2 cellular contexts compared by ENCODE assay signal in the genomic region with DNA sequence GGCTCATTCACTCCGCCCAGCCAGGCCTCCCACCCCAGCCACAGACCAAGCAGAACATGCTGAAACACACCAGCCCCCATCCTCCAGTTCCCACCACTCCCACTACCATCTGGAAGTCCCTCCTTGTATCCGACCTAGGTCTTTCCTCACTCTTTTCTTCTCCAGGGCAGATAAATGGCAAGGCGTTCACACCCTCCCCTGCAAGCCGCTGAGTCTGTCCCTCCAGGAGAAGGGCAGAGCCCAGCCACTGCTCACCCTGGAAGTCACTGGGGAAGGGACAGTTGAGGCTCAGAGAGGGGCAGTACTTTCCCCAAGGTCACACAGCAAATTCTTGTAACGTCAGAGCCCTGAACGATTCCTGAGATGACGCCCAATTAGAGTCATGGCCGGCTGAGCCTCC.
TF ChIP-seq lines count a peak whose summit lies in the region.

No MANE protein-coding gene starts in this region.

TF ChIP-seq in HepG2, 621 proteins besides CTCF, POLR2A, EP300 and RAD21:
- no peak for TF ChIP-seq NFKB2 (CRISPR knock-in tag; IDR thresholded peaks at IDR 0.05; ENCODE audit: borderline replicate concordance)
- TF ChIP-seq ZMYM3 (CRISPR knock-in tag; IDR thresholded peaks at IDR 0.05): peak; percentile 85
- TF ChIP-seq KAT8 (CRISPR knock-in tag; IDR thresholded peaks at IDR 0.05): no peak
- no peak for TF ChIP-seq HNRNPK (IDR thresholded peaks at IDR 0.05; ENCODE audit: low read depth, low read length, poor library complexity, severe bottlenecking)
- TF ChIP-seq ZNF768 (CRISPR knock-in tag; IDR thresholded peaks at IDR 0.05): peak; percentile 98
- TF ChIP-seq ZNF24 (IDR thresholded peaks at IDR 0.05): peak; percentile 26; the same call in 1 of the 2 replicates

TF ChIP-seq in K562, 482 proteins besides CTCF, POLR2A, EP300 and RAD21:
- TF ChIP-seq NUFIP1 (IDR thresholded peaks at IDR 0.05; ENCODE audit: partially characterized antibody) (no peak), ZFP36 (IDR thresholded peaks at IDR 0.05; ENCODE audit: low read depth, low read length, partially characterized antibody) (peak; percentile 85), PTBP1 (IDR thresholded peaks at IDR 0.05; ENCODE audit: low read depth, low read length) (peak; percentile 94), BCOR (IDR thresholded peaks at IDR 0.05) (peak; percentile 99), BRD9 (IDR thresholded peaks at IDR 0.05; ENCODE audit: low read depth, partially characterized antibody) (peak; percentile 64), HDAC1 (IDR thresholded peaks at IDR 0.05) (peak in 1 of 2 experiments; percentile 31; a peak in 1 of 4 replicates), POLR3G (IDR thresholded peaks at IDR 0.05; ENCODE audit: extremely low read depth, insufficient read length, insufficient replicate concordance) (no peak), HDGF (IDR thresholded peaks at IDR 0.05) (peak; percentile 67; the same call in 1 of the 2 replicates), CBX1 (IDR thresholded peaks at IDR 0.05; ENCODE audit: low read depth) (peak; percentile 79), ADNP (tag; IDR thresholded peaks at IDR 0.05) (peak; percentile 79; the same call in 1 of the 2 replicates), KDM1A (IDR thresholded peaks at IDR 0.05) (peak; percentile 90 to 91), HDAC2 (IDR thresholded peaks at IDR 0.05) (peak; percentile 80), CHD4 (IDR thresholded peaks at IDR 0.05; ENCODE audit: insufficient read depth, insufficient replicate concordance, low read depth, low read length, poor library complexity, severe bottlenecking) (peak; percentile 70), PHF20 (IDR thresholded peaks at IDR 0.05; ENCODE audit: partially characterized antibody) (no peak), RFX1 (IDR thresholded peaks at IDR 0.05) (no peak), RBM25 (IDR thresholded peaks at IDR 0.05; ENCODE audit: low read depth, low read length, severe bottlenecking) (peak; percentile 93), ZNF24 (IDR thresholded peaks at IDR 0.05) (peak; percentile 90), RAD51 (IDR thresholded peaks at IDR 0.05; ENCODE audit: borderline replicate concordance, low read depth) (no peak), SMARCA5 (IDR thresholded peaks at IDR 0.05) (peak; percentile 98)
- TF ChIP-seq, protein P1, sequence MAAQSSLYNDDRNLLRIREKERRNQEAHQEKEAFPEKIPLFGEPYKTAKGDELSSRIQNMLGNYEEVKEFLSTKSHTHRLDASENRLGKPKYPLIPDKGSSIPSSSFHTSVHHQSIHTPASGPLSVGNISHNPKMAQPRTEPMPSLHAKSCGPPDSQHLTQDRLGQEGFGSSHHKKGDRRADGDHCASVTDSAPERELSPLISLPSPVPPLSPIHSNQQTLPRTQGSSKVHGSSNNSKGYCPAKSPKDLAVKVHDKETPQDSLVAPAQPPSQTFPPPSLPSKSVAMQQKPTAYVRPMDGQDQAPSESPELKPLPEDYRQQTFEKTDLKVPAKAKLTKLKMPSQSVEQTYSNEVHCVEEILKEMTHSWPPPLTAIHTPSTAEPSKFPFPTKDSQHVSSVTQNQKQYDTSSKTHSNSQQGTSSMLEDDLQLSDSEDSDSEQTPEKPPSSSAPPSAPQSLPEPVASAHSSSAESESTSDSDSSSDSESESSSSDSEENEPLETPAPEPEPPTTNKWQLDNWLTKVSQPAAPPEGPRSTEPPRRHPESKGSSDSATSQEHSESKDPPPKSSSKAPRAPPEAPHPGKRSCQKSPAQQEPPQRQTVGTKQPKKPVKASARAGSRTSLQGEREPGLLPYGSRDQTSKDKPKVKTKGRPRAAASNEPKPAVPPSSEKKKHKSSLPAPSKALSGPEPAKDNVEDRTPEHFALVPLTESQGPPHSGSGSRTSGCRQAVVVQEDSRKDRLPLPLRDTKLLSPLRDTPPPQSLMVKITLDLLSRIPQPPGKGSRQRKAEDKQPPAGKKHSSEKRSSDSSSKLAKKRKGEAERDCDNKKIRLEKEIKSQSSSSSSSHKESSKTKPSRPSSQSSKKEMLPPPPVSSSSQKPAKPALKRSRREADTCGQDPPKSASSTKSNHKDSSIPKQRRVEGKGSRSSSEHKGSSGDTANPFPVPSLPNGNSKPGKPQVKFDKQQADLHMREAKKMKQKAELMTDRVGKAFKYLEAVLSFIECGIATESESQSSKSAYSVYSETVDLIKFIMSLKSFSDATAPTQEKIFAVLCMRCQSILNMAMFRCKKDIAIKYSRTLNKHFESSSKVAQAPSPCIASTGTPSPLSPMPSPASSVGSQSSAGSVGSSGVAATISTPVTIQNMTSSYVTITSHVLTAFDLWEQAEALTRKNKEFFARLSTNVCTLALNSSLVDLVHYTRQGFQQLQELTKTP (IDR thresholded peaks at IDR 0.05; ENCODE audit: low read depth in 1 of 2, partially characterized antibody in 2 of 2): no peak
